Comparison of ENCODE assay signal across 9 cellular contexts in the genomic region with DNA sequence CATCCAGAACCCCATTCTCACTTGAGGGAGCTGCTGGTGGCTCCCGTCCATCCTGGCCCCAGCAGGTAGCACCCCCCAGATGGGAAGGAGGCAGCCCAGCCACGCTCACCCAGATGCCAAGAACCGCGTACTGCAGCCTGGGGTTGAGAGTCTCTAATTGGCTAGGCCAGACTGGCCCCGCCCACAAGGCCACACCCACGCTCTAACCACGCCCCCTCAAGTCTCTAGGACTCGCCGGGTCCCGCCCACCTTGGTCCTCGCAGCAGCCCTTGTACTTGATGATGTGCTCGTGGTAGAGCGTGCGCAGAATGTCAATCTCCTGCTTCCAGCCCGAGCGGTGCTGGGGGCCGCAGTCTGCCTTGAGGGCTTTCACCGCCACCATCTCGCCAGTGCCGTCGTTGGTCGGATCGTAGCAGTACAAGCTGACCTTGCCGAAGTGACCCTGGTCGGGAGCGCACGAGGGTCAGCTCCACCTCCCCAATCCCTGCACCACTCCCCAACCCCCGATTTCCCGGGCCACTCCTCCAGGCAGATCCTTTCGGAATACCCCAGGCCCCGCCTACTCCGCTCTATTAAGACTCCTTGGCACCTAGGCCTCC. TPM values are rescaled to one million over a fixed set of nuclear protein-coding genes. Genes with fewer than 3 reads are reported as not detected.
DNase-seq lines count a peak whose midpoint lies in the region; ATAC-seq and TF ChIP-seq lines count a peak whose summit lies in the region.
"Had no signal": no experiment of that assay in that cellular context is flagged by ENCODE, and none has a peak within 500 bp of the region (broad histone marks: within the 10 kb centered on the region; RNA-seq: fewer than 3 reads in every experiment).

No MANE protein-coding gene starts in this region.

- peaks cover 6% of the 10 kb centered on the region for H3K4me1 ChIP-seq in ovary (ENCODE audit: insufficient read depth)
- H3K4me1 ChIP-seq: HAP-1 had no signal

- H3K4me1 Mint-ChIP-seq in T-cell = no peaks in the 10 kb centered on the region
- H3K4me1 Mint-ChIP-seq in endothelial cell (ENCODE audit: unreplicated experiment) = no peaks in the 10 kb centered on the region

- POLR2A ChIA-PET in T-cell (lab: Charles Lee) = interaction anchor here in 1 of 2 donors (0.6 kb wide), 1 partner anchor 12 kb away, joined by 4 read pairs; no protein-coding TSS in a partner anchor

- H3K27me3 Mint-ChIP-seq in T-cell = no peaks in the 10 kb centered on the region
- H3K27me3 Mint-ChIP-seq in endothelial cell (ENCODE audit: unreplicated experiment) = peaks cover 13% of the 10 kb centered on the region

- no peak overlapping the region for H3K4me3 ChIP-seq in ovary
- H3K4me3 ChIP-seq: HAP-1 had no signal

- no peak for TF ChIP-seq EP300 in ovary (IDR thresholded peaks at IDR 0.05)

- H3K27me3 ChIP-seq in ovary = no peaks in the 10 kb centered on the region

- peak in 3 of 4 experiments; percentile 53 to 60 (median 55) for ATAC-seq in T-cell (replicated peaks in 1 of 4)
- ATAC-seq in GM18858 (IDR thresholded peaks at IDR 0.05; ENCODE audit: unreplicated experiment) = no peak
- no peak for ATAC-seq in GM18873 (IDR thresholded peaks at IDR 0.05; ENCODE audit: low FRiP score, unreplicated experiment)

- 74 to 83% (median 75%) methylated on average over 26 to 32 of the region's 32 CpGs for WGBS in ovary, 3 donors

- intact Hi-C loops in ovary (cut with DNase I) = no loop called here

- TF ChIP-seq CTCF in endothelial cell (IDR thresholded peaks at IDR 0.05; ENCODE audit: unreplicated experiment) (no peak), ovary (IDR thresholded peaks at IDR 0.05) (no peak), GM10266 (IDR thresholded peaks at IDR 0.05; ENCODE audit: control insufficient read depth, insufficient read depth, low read depth, missing control alignments) (no peak)

- DNase-seq in GM03348 (ENCODE audit: low spot score) (peak; percentile 49), T-cell (peak in 20 of 34 experiments; percentile 8 to 48 (median 24)), endothelial cell (ENCODE audit: low spot score) (peak; percentile 75), ovary (peak; percentile 54 to 86 (median 71)), GM10266 (ENCODE audit: extremely low spot score) (no peak), GDM1 (lab: John Stamatoyannopoulos, UW) (no peak)

- no peaks in the 10 kb centered on the region for H3K9me3 ChIP-seq in ovary
- H3K9me3 ChIP-seq: HAP-1 had no signal

- H3K9me3 Mint-ChIP-seq in T-cell = no peaks in the 10 kb centered on the region
- H3K9me3 Mint-ChIP-seq in endothelial cell (ENCODE audit: unreplicated experiment) = no peaks in the 10 kb centered on the region

- H3K36me3 Mint-ChIP-seq in T-cell (peaks cover 19% of the 10 kb centered on the region), endothelial cell (ENCODE audit: low read depth, unreplicated experiment) (peaks cover 16% of the 10 kb centered on the region)

- CTCF ChIA-PET in T-cell (lab: Charles Lee) = no interaction called here

- no peaks in the 10 kb centered on the region for H3K36me3 ChIP-seq in ovary

- TF ChIP-seq POLR2A in ovary (IDR thresholded peaks at IDR 0.05) = no peak

- peak overlapping the region in 1 of 2 donors; percentile 62 for H3K27ac ChIP-seq in ovary

- H3K4me3 Mint-ChIP-seq in T-cell (no peak overlapping the region), endothelial cell (ENCODE audit: unreplicated experiment) (peak overlapping the region; percentile 53)

- H3K27ac Mint-ChIP-seq in T-cell = no peak overlapping the region
- H3K27ac Mint-ChIP-seq in endothelial cell (ENCODE audit: unreplicated experiment) = peak overlapping the region; percentile 43

RNA-seq across cellular contexts. Expression of a gene that starts 14.5 kb away (rescaled TPM):
- 100 to 1,000 TPM; 167 to 233 (median 183) TPM for total RNA-seq in T-cell
- 24.9 TPM for total RNA-seq in endothelial cell (ENCODE audit: unreplicated experiment)
- 10 to 100 TPM in 1 of 7 donors, 1 to 10 TPM in 6; 2.2 to 10.9 (median 3.6) TPM for total RNA-seq in ovary
- 1 to 10 TPM; 3.9 to 4.3 TPM for polyA plus RNA-seq in ovary

RNA-seq across cellular contexts. Expression of a gene that starts 20.6 kb away (rescaled TPM):
- total RNA-seq in T-cell (10 to 100 TPM; 31.5 to 68.2 (median 61.2) TPM), endothelial cell (ENCODE audit: unreplicated experiment) (46.1 TPM), ovary (10 to 100 TPM; 13.1 to 50.7 (median 41.0) TPM)
- polyA plus RNA-seq in ovary = 10 to 100 TPM in 1 of 2 donors, 1 to 10 TPM in 1; 1.3 to 18.2 TPM

RNA-seq across cellular contexts. Expression of a gene that starts 26.5 kb away (rescaled TPM):
- total RNA-seq in T-cell (100 to 1,000 TPM; 277 to 346 (median 323) TPM), endothelial cell (ENCODE audit: unreplicated experiment) (143 TPM), ovary (100 to 1,000 TPM in 1 of 7 donors, 10 to 100 TPM in 6; 55.4 to 118 (median 81.6) TPM)
- polyA plus RNA-seq in ovary = 10 to 100 TPM; 62.7 to 73.2 TPM

RNA-seq across cellular contexts. Expression of a gene that starts 38.1 kb away (rescaled TPM):
- total RNA-seq in T-cell (10 to 100 TPM in 3 of 5 donors, 1 to 10 TPM in 2; 5.7 to 16.8 (median 11.4) TPM), endothelial cell (ENCODE audit: unreplicated experiment) (18.9 TPM), ovary (10 to 100 TPM; 11.1 to 23.6 (median 13.2) TPM)
- 10 to 100 TPM in 1 of 2 donors, 1 to 10 TPM in 1; 2.5 to 16.8 TPM for polyA plus RNA-seq in ovary

RNA-seq across cellular contexts. Expression of a gene that starts 44.3 kb away (rescaled TPM):
- total RNA-seq in T-cell = 10 to 100 TPM in 2 of 5 donors, 1 to 10 TPM in 3; 3.9 to 11.8 (median 8.1) TPM
- total RNA-seq in endothelial cell (ENCODE audit: unreplicated experiment) = 8.2 TPM
- total RNA-seq in ovary = 1 to 10 TPM; 2.6 to 5.6 (median 3.0) TPM
- polyA plus RNA-seq in ovary = 1 to 10 TPM in 1 of 2 donors, under 1 TPM in 1; 0.27 to 4.5 TPM

Comparison
In these comparisons a context has a peak if more than half of its experiments do, and no peak if none do; other contexts are left out.
1. DNase-seq: peak in GM03348 (single experiment), T-cell (20 of 34), endothelial cell (single experiment) and ovary (5 of 5); none in GM10266 (single experiment) and GDM1 (single experiment).
2. ATAC-seq: peak in T-cell (3 of 4); none in GM18858 (single experiment) and GM18873 (single experiment).